In the genomic region with DNA sequence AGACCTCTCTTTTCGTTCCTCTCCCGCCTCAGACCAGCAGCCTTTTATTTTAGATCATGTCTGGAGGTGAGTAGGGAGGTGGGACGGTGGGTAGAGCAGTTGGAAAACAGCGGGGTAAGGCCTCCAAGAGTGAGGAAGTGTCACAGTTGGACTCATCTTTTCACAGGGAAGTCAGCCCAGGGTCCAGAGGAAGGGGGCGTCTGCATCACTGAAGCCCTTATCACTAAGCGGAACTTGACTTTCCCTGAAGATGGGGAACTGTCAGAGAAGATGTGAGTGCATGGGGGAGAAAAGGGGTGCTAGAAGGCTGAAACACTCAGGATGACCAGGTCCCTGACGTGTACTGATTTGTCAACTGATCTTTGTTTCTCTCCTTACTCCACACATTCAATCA, we compare ENCODE assay signal across 9 cellular contexts. TPM values are rescaled to one million over a fixed set of nuclear protein-coding genes. Genes with fewer than 3 reads are reported as not detected.
DNase-seq lines count a peak whose midpoint lies in the region; ATAC-seq and TF ChIP-seq lines count a peak whose summit lies in the region.
"Had no signal": no experiment of that assay in that cellular context is flagged by ENCODE, and none has a peak within 500 bp of the region (broad histone marks: within the 10 kb centered on the region; RNA-seq: fewer than 3 reads in every experiment).

No MANE protein-coding gene starts in this region.

- H3K4me1 Mint-ChIP-seq in naive thymus-derived CD8-positive, alpha-beta T cell: peaks cover 23 to 64% (median 54%) of the 10 kb centered on the region in 4 donors

- no peak overlapping the region for H3K27ac ChIP-seq in ectodermal cell (ENCODE audit: insufficient read depth, low read depth, low read length, poor library complexity, severe bottlenecking)

- peak in 1 of 2 donors; percentile 6 for ATAC-seq in naive thymus-derived CD8-positive, alpha-beta T cell
- ATAC-seq in GM21360 (IDR thresholded peaks at IDR 0.05; ENCODE audit: unreplicated experiment) (no peak), HG02610 (IDR thresholded peaks at IDR 0.05; ENCODE audit: unreplicated experiment) (no peak), HG03139 (IDR thresholded peaks at IDR 0.05; ENCODE audit: unreplicated experiment) (no peak)

- no peak for DNase-seq in GM12864 (ENCODE audit: low read depth)
- peak; percentile 15 for DNase-seq in NOMO-1 treated with dmso at 0.1 percent for 144 hours (lab: John Stamatoyannopoulos, UW; ENCODE audit: unreplicated experiment)
- no peak for DNase-seq in naive thymus-derived CD8-positive, alpha-beta T cell
- no peak for DNase-seq in cerebellum (ENCODE audit: low spot score)

- POLR2A ChIA-PET in naive thymus-derived CD8-positive, alpha-beta T cell (lab: Charles Lee): interaction anchor here (0.6 to 3.3 kb wide), 15 partner anchors 8 to 546 kb away, joined by 3 to 37 read pairs (median 4); partner anchors contain the start of genes CDK5RAP3, KPNB1, OSBPL7 and PNPO

- peaks cover 10% of the 10 kb centered on the region for H3K36me3 ChIP-seq in ectodermal cell (ENCODE audit: control insufficient read depth, insufficient read depth, low read length)

- H3K36me3 Mint-ChIP-seq in naive thymus-derived CD8-positive, alpha-beta T cell: peaks cover 0 to 22% (median 0%) of the 10 kb centered on the region in 3 donors

- H3K27ac Mint-ChIP-seq in naive thymus-derived CD8-positive, alpha-beta T cell: peak overlapping the region; percentile 93 to 100 (median 96)

- H3K4me1 ChIP-seq in ectodermal cell (ENCODE audit: control insufficient read depth, insufficient read depth, low read length): peaks cover 5% of the 10 kb centered on the region

- WGBS in ectodermal cell, 2 experiments: 24% methylated on average over 7 of the region's 7 CpGs

- no peaks in the 10 kb centered on the region for H3K9me3 Mint-ChIP-seq in naive thymus-derived CD8-positive, alpha-beta T cell

- H3K4me3 ChIP-seq in GM12864 (ENCODE audit: low read depth, low read length): peak overlapping the region; percentile 82
- H3K4me3 ChIP-seq in ectodermal cell (ENCODE audit: insufficient read depth, low read depth, low read length): peak overlapping the region; percentile 88

- no peaks in the 10 kb centered on the region for H3K9me3 ChIP-seq in ectodermal cell (ENCODE audit: control insufficient read depth, low read length)

- no peaks in the 10 kb centered on the region for H3K27me3 ChIP-seq in ectodermal cell (ENCODE audit: control insufficient read depth, insufficient read depth, low read length, poor library complexity, severe bottlenecking)

- peak overlapping the region; percentile 92 to 99 (median 98) for H3K4me3 Mint-ChIP-seq in naive thymus-derived CD8-positive, alpha-beta T cell

- no peaks in the 10 kb centered on the region for H3K27me3 Mint-ChIP-seq in naive thymus-derived CD8-positive, alpha-beta T cell

- TF ChIP-seq CTCF in GM12864 (IDR thresholded peaks at IDR 0.05; ENCODE audit: low read depth, low read length, missing control alignments): no peak

RNA-seq across cellular contexts. Expression of gene LRRC46, which starts 0.5 kb away (rescaled TPM):
- polyA plus RNA-seq in ectodermal cell (2013, experiment 1 of 4): 1.6 TPM
- 1.2 TPM for polyA plus RNA-seq in ectodermal cell (2013, experiment 2 of 4)
- 1.0 TPM for polyA plus RNA-seq in ectodermal cell (2013, experiment 3 of 4)
- 0.49 TPM for polyA plus RNA-seq in ectodermal cell (2013, experiment 4 of 4)
- under 1 TPM; 0.29 to 0.85 TPM for total RNA-seq in naive thymus-derived CD8-positive, alpha-beta T cell
- polyA plus RNA-seq in naive thymus-derived CD8-positive, alpha-beta T cell: under 1 TPM; 0.43 to 0.56 (median 0.48) TPM
- not detected for total RNA-seq in cerebellum
- total RNA-seq: RPMI7951 had no signal

RNA-seq across cellular contexts. Expression of gene MRPL10, which starts 0.6 kb away (rescaled TPM):
- 69.7 TPM for polyA plus RNA-seq in ectodermal cell (2013, experiment 1 of 4)
- 75.9 TPM for polyA plus RNA-seq in ectodermal cell (2013, experiment 2 of 4)
- 73.5 TPM for polyA plus RNA-seq in ectodermal cell (2013, experiment 3 of 4)
- 87.0 TPM for polyA plus RNA-seq in ectodermal cell (2013, experiment 4 of 4)
- 10 to 100 TPM; 38.2 to 41.8 TPM for total RNA-seq in naive thymus-derived CD8-positive, alpha-beta T cell
- polyA plus RNA-seq in naive thymus-derived CD8-positive, alpha-beta T cell: 10 to 100 TPM; 38.3 to 68.5 (median 38.3) TPM
- total RNA-seq in cerebellum: 10.7 TPM

RNA-seq across cellular contexts. Expression of gene SCRN2, which starts 9.1 kb away (rescaled TPM):
- 67.0 TPM for polyA plus RNA-seq in ectodermal cell (2013, experiment 1 of 4)
- polyA plus RNA-seq in ectodermal cell (2013, experiment 2 of 4): 58.6 TPM
- 53.7 TPM for polyA plus RNA-seq in ectodermal cell (2013, experiment 3 of 4)
- polyA plus RNA-seq in ectodermal cell (2013, experiment 4 of 4): 60.5 TPM
- 10 to 100 TPM; 41.4 to 46.0 TPM for total RNA-seq in naive thymus-derived CD8-positive, alpha-beta T cell
- polyA plus RNA-seq in naive thymus-derived CD8-positive, alpha-beta T cell: 10 to 100 TPM; 19.3 to 37.9 (median 21.6) TPM
- 21.8 TPM for total RNA-seq in cerebellum

RNA-seq across cellular contexts. Expression of gene OSBPL7, which starts 10.3 kb away (rescaled TPM):
- 16.9 TPM for polyA plus RNA-seq in ectodermal cell (2013, experiment 1 of 4)
- 12.4 TPM for polyA plus RNA-seq in ectodermal cell (2013, experiment 2 of 4)
- polyA plus RNA-seq in ectodermal cell (2013, experiment 3 of 4): 11.9 TPM
- polyA plus RNA-seq in ectodermal cell (2013, experiment 4 of 4): 16.6 TPM
- total RNA-seq in naive thymus-derived CD8-positive, alpha-beta T cell: 10 to 100 TPM; 38.8 to 48.1 TPM
- 1 to 10 TPM; 3.6 to 6.8 (median 4.4) TPM for polyA plus RNA-seq in naive thymus-derived CD8-positive, alpha-beta T cell
- 8.4 TPM for total RNA-seq in cerebellum

RNA-seq across cellular contexts. Expression of gene SP6, which starts 19.0 kb away (rescaled TPM):
- 6.6 TPM for polyA plus RNA-seq in ectodermal cell (2013, experiment 1 of 4)
- 4.5 TPM for polyA plus RNA-seq in ectodermal cell (2013, experiment 2 of 4)
- 2.5 TPM for polyA plus RNA-seq in ectodermal cell (2013, experiment 3 of 4)
- polyA plus RNA-seq in ectodermal cell (2013, experiment 4 of 4): 3.0 TPM
- under 1 TPM; 0.16 to 0.33 TPM for total RNA-seq in naive thymus-derived CD8-positive, alpha-beta T cell
- polyA plus RNA-seq in naive thymus-derived CD8-positive, alpha-beta T cell: under 1 TPM in 1 of 3 donors, not detected in 2; 0.13 TPM
- 0.45 TPM for total RNA-seq in cerebellum
- total RNA-seq: RPMI7951 had no signal
